Comparison of ENCODE assay signal across 1 cellular context in genomic region chr14:57122129-57122528, GRCh38.
TF ChIP-seq lines count a peak whose summit lies in the region.

No MANE protein-coding gene starts in this region.

TF ChIP-seq in GM23338, 12 proteins besides CTCF, POLR2A, EP300 and RAD21 (continued from another document):
- no peak for TF ChIP-seq POLR2AphosphoS5 (IDR thresholded peaks at IDR 0.05; ENCODE audit: low read depth)
- TF ChIP-seq, protein P1, sequence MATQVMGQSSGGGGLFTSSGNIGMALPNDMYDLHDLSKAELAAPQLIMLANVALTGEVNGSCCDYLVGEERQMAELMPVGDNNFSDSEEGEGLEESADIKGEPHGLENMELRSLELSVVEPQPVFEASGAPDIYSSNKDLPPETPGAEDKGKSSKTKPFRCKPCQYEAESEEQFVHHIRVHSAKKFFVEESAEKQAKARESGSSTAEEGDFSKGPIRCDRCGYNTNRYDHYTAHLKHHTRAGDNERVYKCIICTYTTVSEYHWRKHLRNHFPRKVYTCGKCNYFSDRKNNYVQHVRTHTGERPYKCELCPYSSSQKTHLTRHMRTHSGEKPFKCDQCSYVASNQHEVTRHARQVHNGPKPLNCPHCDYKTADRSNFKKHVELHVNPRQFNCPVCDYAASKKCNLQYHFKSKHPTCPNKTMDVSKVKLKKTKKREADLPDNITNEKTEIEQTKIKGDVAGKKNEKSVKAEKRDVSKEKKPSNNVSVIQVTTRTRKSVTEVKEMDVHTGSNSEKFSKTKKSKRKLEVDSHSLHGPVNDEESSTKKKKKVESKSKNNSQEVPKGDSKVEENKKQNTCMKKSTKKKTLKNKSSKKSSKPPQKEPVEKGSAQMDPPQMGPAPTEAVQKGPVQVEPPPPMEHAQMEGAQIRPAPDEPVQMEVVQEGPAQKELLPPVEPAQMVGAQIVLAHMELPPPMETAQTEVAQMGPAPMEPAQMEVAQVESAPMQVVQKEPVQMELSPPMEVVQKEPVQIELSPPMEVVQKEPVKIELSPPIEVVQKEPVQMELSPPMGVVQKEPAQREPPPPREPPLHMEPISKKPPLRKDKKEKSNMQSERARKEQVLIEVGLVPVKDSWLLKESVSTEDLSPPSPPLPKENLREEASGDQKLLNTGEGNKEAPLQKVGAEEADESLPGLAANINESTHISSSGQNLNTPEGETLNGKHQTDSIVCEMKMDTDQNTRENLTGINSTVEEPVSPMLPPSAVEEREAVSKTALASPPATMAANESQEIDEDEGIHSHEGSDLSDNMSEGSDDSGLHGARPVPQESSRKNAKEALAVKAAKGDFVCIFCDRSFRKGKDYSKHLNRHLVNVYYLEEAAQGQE (IDR thresholded peaks at IDR 0.05; ENCODE audit: unreplicated experiment), result no peak
